Comparison of ENCODE assay signal across 15 cellular contexts in genomic region chr18:76126327-76126726, GRCh38.
DNase-seq lines count a peak whose midpoint lies in the region; ATAC-seq and TF ChIP-seq lines count a peak whose summit lies in the region.
"Had no signal": no experiment of that assay in that cellular context is flagged by ENCODE, and none has a peak within 500 bp of the region (broad histone marks: within the 10 kb centered on the region; RNA-seq: fewer than 3 reads in every experiment).

No MANE protein-coding gene starts in this region.

- TF ChIP-seq POLR2A in NB4 (IDR thresholded peaks at IDR 0.05; ENCODE audit: extremely low read depth, insufficient read length): no peak

- no peak for ATAC-seq in GM18498 (IDR thresholded peaks at IDR 0.05; ENCODE audit: unreplicated experiment)
- ATAC-seq: pancreas had no signal

- DNase-seq in DMS153 (lab: John Stamatoyannopoulos, UW) (peak; percentile 27), NB4 (ENCODE audit: low read depth) (peak; percentile 9), ecto neural progenitor cell (ENCODE audit: low spot score) (peak; percentile 59), medulla oblongata (ENCODE audit: extremely low spot score) (peak; percentile 7), RPMI8226 (no peak)
- DNase-seq in activated CD8-positive, alpha-beta memory T cell treated with anti-CD3 and anti-CD28 coated beads, Interleukin-2, amount 50 U/mL, for 48 hours: no peak
- no peak for DNase-seq in activated naive CD4-positive, alpha-beta T cell treated with Interleukin-2 at 50 U/mL for 16 hours
- DNase-seq: activated CD8-positive, alpha-beta memory T cell treated with anti-CD3 and anti-CD28 coated beads for 24 hours; activated naive CD4-positive, alpha-beta T cell treated with anti-CD3 and anti-CD28 coated beads for 36 hours; BE2C; brain microvascular endothelial cell; NCI-H1417 treated with DMSO at 0.1 percent for 48 hours; NCI-H774; pancreas had no signal

- TF ChIP-seq CTCF in NB4 (IDR thresholded peaks at IDR 0.05; ENCODE audit: low read depth, low read length): peak; percentile 13

- no peak overlapping the region for H3K4me3 ChIP-seq in NB4 (ENCODE audit: low read depth, low read length)
- H3K4me3 ChIP-seq: pancreas had no signal

Comparison
In these comparisons a context has a peak if more than half of its experiments do, and no peak if none do; other contexts are left out.
1. DNase-seq: peak in DMS153 (single experiment), NB4 (single experiment), ecto neural progenitor cell (single experiment) and medulla oblongata (single experiment); none in RPMI8226 (single experiment), activated CD8-positive, alpha-beta memory T cell treated with anti-CD3 and anti-CD28 coated beads, Interleukin-2, amount 50 U/mL, for 48 hours (single experiment) and activated naive CD4-positive, alpha-beta T cell treated with Interleukin-2 at 50 U/mL for 16 hours (single experiment).